Comparison of ENCODE assay signal across 1 cellular context in genomic region chr7:121385800-121386179, GRCh38.
A peak's percentile ranks its signal among the peaks of the same experiment; 100 is the strongest.
TF ChIP-seq lines count a peak whose summit lies in the region.

No MANE protein-coding gene starts in this region.

TF ChIP-seq in GM12878, 131 proteins besides CTCF, POLR2A, EP300 and RAD21 (continued from another document):
- TF ChIP-seq, protein P1, sequence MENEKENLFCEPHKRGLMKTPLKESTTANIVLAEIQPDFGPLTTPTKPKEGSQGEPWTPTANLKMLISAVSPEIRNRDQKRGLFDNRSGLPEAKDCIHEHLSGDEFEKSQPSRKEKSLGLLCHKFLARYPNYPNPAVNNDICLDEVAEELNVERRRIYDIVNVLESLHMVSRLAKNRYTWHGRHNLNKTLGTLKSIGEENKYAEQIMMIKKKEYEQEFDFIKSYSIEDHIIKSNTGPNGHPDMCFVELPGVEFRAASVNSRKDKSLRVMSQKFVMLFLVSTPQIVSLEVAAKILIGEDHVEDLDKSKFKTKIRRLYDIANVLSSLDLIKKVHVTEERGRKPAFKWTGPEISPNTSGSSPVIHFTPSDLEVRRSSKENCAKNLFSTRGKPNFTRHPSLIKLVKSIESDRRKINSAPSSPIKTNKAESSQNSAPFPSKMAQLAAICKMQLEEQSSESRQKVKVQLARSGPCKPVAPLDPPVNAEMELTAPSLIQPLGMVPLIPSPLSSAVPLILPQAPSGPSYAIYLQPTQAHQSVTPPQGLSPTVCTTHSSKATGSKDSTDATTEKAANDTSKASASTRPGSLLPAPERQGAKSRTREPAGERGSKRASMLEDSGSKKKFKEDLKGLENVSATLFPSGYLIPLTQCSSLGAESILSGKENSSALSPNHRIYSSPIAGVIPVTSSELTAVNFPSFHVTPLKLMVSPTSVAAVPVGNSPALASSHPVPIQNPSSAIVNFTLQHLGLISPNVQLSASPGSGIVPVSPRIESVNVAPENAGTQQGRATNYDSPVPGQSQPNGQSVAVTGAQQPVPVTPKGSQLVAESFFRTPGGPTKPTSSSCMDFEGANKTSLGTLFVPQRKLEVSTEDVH (IDR thresholded peaks at IDR 0.05; ENCODE audit: low read depth, partially characterized antibody), result no peak
- TF ChIP-seq NFYA (IDR thresholded peaks at IDR 0.05; ENCODE audit: borderline replicate concordance, low read depth, low read length), result no peak
- TF ChIP-seq, protein P2, sequence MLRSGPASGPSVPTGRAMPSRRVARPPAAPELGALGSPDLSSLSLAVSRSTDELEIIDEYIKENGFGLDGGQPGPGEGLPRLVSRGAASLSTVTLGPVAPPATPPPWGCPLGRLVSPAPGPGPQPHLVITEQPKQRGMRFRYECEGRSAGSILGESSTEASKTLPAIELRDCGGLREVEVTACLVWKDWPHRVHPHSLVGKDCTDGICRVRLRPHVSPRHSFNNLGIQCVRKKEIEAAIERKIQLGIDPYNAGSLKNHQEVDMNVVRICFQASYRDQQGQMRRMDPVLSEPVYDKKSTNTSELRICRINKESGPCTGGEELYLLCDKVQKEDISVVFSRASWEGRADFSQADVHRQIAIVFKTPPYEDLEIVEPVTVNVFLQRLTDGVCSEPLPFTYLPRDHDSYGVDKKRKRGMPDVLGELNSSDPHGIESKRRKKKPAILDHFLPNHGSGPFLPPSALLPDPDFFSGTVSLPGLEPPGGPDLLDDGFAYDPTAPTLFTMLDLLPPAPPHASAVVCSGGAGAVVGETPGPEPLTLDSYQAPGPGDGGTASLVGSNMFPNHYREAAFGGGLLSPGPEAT (IDR thresholded peaks at IDR 0.05; ENCODE audit: low read depth), result peak; percentile 89
- TF ChIP-seq, protein P3, sequence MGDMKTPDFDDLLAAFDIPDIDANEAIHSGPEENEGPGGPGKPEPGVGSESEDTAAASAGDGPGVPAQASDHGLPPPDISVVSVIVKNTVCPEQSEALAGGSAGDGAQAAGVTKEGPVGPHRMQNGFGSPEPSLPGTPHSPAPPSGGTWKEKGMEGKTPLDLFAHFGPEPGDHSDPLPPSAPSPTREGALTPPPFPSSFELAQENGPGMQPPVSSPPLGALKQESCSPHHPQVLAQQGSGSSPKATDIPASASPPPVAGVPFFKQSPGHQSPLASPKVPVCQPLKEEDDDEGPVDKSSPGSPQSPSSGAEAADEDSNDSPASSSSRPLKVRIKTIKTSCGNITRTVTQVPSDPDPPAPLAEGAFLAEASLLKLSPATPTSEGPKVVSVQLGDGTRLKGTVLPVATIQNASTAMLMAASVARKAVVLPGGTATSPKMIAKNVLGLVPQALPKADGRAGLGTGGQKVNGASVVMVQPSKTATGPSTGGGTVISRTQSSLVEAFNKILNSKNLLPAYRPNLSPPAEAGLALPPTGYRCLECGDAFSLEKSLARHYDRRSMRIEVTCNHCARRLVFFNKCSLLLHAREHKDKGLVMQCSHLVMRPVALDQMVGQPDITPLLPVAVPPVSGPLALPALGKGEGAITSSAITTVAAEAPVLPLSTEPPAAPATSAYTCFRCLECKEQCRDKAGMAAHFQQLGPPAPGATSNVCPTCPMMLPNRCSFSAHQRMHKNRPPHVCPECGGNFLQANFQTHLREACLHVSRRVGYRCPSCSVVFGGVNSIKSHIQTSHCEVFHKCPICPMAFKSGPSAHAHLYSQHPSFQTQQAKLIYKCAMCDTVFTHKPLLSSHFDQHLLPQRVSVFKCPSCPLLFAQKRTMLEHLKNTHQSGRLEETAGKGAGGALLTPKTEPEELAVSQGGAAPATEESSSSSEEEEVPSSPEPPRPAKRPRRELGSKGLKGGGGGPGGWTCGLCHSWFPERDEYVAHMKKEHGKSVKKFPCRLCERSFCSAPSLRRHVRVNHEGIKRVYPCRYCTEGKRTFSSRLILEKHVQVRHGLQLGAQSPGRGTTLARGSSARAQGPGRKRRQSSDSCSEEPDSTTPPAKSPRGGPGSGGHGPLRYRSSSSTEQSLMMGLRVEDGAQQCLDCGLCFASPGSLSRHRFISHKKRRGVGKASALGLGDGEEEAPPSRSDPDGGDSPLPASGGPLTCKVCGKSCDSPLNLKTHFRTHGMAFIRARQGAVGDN (IDR thresholded peaks at IDR 0.05), result 0 out of 2 replicates have a peak, but pooled peaks have one; percentile 29
- TF ChIP-seq RAD51 (IDR thresholded peaks at IDR 0.05), result peak; percentile 91
- no peak for TF ChIP-seq ZBTB40 (IDR thresholded peaks at IDR 0.05; ENCODE audit: borderline replicate concordance)
- TF ChIP-seq, protein P4, sequence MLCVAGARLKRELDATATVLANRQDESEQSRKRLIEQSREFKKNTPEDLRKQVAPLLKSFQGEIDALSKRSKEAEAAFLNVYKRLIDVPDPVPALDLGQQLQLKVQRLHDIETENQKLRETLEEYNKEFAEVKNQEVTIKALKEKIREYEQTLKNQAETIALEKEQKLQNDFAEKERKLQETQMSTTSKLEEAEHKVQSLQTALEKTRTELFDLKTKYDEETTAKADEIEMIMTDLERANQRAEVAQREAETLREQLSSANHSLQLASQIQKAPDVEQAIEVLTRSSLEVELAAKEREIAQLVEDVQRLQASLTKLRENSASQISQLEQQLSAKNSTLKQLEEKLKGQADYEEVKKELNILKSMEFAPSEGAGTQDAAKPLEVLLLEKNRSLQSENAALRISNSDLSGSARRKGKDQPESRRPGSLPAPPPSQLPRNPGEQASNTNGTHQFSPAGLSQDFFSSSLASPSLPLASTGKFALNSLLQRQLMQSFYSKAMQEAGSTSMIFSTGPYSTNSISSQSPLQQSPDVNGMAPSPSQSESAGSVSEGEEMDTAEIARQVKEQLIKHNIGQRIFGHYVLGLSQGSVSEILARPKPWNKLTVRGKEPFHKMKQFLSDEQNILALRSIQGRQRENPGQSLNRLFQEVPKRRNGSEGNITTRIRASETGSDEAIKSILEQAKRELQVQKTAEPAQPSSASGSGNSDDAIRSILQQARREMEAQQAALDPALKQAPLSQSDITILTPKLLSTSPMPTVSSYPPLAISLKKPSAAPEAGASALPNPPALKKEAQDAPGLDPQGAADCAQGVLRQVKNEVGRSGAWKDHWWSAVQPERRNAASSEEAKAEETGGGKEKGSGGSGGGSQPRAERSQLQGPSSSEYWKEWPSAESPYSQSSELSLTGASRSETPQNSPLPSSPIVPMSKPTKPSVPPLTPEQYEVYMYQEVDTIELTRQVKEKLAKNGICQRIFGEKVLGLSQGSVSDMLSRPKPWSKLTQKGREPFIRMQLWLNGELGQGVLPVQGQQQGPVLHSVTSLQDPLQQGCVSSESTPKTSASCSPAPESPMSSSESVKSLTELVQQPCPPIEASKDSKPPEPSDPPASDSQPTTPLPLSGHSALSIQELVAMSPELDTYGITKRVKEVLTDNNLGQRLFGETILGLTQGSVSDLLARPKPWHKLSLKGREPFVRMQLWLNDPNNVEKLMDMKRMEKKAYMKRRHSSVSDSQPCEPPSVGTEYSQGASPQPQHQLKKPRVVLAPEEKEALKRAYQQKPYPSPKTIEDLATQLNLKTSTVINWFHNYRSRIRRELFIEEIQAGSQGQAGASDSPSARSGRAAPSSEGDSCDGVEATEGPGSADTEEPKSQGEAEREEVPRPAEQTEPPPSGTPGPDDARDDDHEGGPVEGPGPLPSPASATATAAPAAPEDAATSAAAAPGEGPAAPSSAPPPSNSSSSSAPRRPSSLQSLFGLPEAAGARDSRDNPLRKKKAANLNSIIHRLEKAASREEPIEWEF (IDR thresholded peaks at IDR 0.05; ENCODE audit: insufficient replicate concordance, low read depth, low read length), result peak; percentile 96
- no peak for TF ChIP-seq ZNF207 (IDR thresholded peaks at IDR 0.05; ENCODE audit: borderline replicate concordance)
- TF ChIP-seq POLR2AphosphoS2 (IDR thresholded peaks at IDR 0.05; ENCODE audit: low read depth, low read length), result no peak
- TF ChIP-seq BACH1 (IDR thresholded peaks at IDR 0.05; ENCODE audit: borderline replicate concordance), result no peak
- TF ChIP-seq MEF2A (IDR thresholded peaks at IDR 0.05; ENCODE audit: insufficient read depth, low read depth, low read length), result peak; percentile 63
- TF ChIP-seq, protein P5, sequence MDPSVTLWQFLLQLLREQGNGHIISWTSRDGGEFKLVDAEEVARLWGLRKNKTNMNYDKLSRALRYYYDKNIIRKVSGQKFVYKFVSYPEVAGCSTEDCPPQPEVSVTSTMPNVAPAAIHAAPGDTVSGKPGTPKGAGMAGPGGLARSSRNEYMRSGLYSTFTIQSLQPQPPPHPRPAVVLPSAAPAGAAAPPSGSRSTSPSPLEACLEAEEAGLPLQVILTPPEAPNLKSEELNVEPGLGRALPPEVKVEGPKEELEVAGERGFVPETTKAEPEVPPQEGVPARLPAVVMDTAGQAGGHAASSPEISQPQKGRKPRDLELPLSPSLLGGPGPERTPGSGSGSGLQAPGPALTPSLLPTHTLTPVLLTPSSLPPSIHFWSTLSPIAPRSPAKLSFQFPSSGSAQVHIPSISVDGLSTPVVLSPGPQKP (IDR thresholded peaks at IDR 0.05; ENCODE audit: low read depth, low read length), result no peak
- TF ChIP-seq EED (IDR thresholded peaks at IDR 0.05; ENCODE audit: low read depth), result peak; percentile 56
- TF ChIP-seq KLF5 (IDR thresholded peaks at IDR 0.05; ENCODE audit: partially characterized antibody), result peak; percentile 45
- peak; percentile 89 for TF ChIP-seq MEF2B (IDR thresholded peaks at IDR 0.05; ENCODE audit: partially characterized antibody, poor library complexity, severe bottlenecking)
- no peak; the same call in 1 of the 2 replicates for TF ChIP-seq MTA3 (IDR thresholded peaks at IDR 0.05; ENCODE audit: borderline replicate concordance, low read length)
- no peak for TF ChIP-seq NR2C2 (IDR thresholded peaks at IDR 0.05; ENCODE audit: borderline replicate concordance, control insufficient read depth, insufficient read length, low read depth)
- peak; percentile 61 for TF ChIP-seq CREM (IDR thresholded peaks at IDR 0.05; ENCODE audit: low read depth)
- TF ChIP-seq ETV6 (conservative IDR thresholded peaks at IDR 0.05 in 1 of 2, IDR thresholded peaks at IDR 0.05 in 1 of 2; ENCODE audit: borderline replicate concordance in 1 of 2, low read depth in 1 of 2), result peak in 1 of 2 experiments; percentile 55; a peak in 1 of 4 replicates
- TF ChIP-seq CEBPZ (IDR thresholded peaks at IDR 0.05; ENCODE audit: low read depth, low read length), result no peak
- TF ChIP-seq SREBF2 (IDR thresholded peaks at IDR 0.05; ENCODE audit: low read length), result no peak
- TF ChIP-seq ASH2L (IDR thresholded peaks at IDR 0.05; ENCODE audit: borderline replicate concordance, low read depth), result no peak
- TF ChIP-seq RELA (IDR thresholded peaks at IDR 0.05; ENCODE audit: borderline replicate concordance, partially characterized antibody), result peak; percentile 88
- TF ChIP-seq IKZF2 (IDR thresholded peaks at IDR 0.05), result peak; percentile 67 to 81; a peak in 3 of 4 replicates
TF ChIP-seq in GM12878: peak in this region for 43.
